ENCODE assay signal across 29 cellular contexts in genomic region chr2:226074391-226074790, GRCh38.
"Had no signal": no experiment of that assay in that cellular context is flagged by ENCODE, and none has a peak within 500 bp of the region (broad histone marks: within the 10 kb centered on the region; RNA-seq: fewer than 3 reads in every experiment).

No MANE protein-coding gene starts in this region.

- H3K36me3 Mint-ChIP-seq: immature natural killer cell; mesothelial cell of epicardium; naive B cell; natural killer cell treated with Interleukin-12 subunit alpha and Interleukin-12 subunit beta and Interleukin-15 and Interleukin-18, amount 100 ng/mL, for 72 hours; stimulated activated memory B cell treated with anti-CD40 and anti-IgM and Interleukin-4, amounts not matched to agents 10 μg/mL and 1 μg/mL and 100 μg/mL, for 72 hours; type B pancreatic cell had no signal

- DNase-seq: cerebellar nuclear complex; cortex of kidney; effector memory CD8-positive, alpha-beta T cell; hypothalamus; immature natural killer cell; islet precursor cell; kidney glomerular epithelial cell; left colon; left ventricle myocardium inferior; lower lobe of right lung; mucosa of descending colon; naive B cell; sigmoid colon; stimulated activated CD4-positive, alpha-beta T cell treated with anti-CD3 and anti-CD28 coated beads, Interleukin-2, amount 100 ng/mL, for 24 hours; stimulated activated CD4-positive, alpha-beta T cell treated with anti-CD3 and anti-CD28 coated beads, Interleukin-4, amount 100 ng/mL, for 4 hours; stimulated activated naive CD8-positive, alpha-beta T cell treated with anti-CD3 and anti-CD28 coated beads, Interleukin-15, Interleukin-2, amounts not matched to agents 100 U/mL and 50 U/mL, for 24 hours; substantia nigra; testis; tibial artery had no signal

- H3K9me3 Mint-ChIP-seq: mesothelial cell of epicardium; stimulated activated memory B cell treated with anti-CD40 and anti-IgM and Interleukin-4, amounts not matched to agents 10 μg/mL and 1 μg/mL and 100 μg/mL, for 72 hours; type B pancreatic cell had no signal

- FAIRE-seq: endometrium, frontal cortex had no signal

- H3K27ac ChIP-seq: left ventricle myocardium inferior, lower lobe of right lung, neutrophil, prostate gland, right atrium auricular region, sigmoid colon, testis, tibial artery had no signal

- H3K4me3 ChIP-seq: left ventricle myocardium inferior, lower lobe of right lung, mucosa of descending colon, prostate gland, right atrium auricular region, sigmoid colon, testis, tibial artery had no signal

- H3K27me3 ChIP-seq: neutrophil, right atrium auricular region, sigmoid colon, testis, tibial artery had no signal

- H3K4me1 Mint-ChIP-seq: immature natural killer cell; mesothelial cell of epicardium; naive B cell; neural crest cell; stimulated activated memory B cell treated with anti-CD40 and anti-IgM and Interleukin-4, amounts not matched to agents 10 μg/mL and 1 μg/mL and 100 μg/mL, for 72 hours had no signal

- H3K4me1 ChIP-seq: left ventricle myocardium inferior, lower lobe of right lung, prostate gland, right atrium auricular region, testis had no signal

- H3K36me3 ChIP-seq: left ventricle myocardium inferior, lower lobe of right lung, neutrophil, prostate gland, right atrium auricular region, sigmoid colon, tibial artery had no signal

- H3K27me3 Mint-ChIP-seq: effector memory CD8-positive, alpha-beta T cell; naive B cell; natural killer cell treated with Interleukin-12 subunit alpha and Interleukin-12 subunit beta and Interleukin-15 and Interleukin-18, amount 100 ng/mL, for 72 hours; stimulated activated memory B cell treated with anti-CD40 and anti-IgM and Interleukin-4, amounts not matched to agents 10 μg/mL and 1 μg/mL and 100 μg/mL, for 72 hours; type B pancreatic cell had no signal

- H3K9me3 ChIP-seq: left ventricle myocardium inferior, lower lobe of right lung, mucosa of descending colon, neutrophil, prostate gland, right atrium auricular region, sigmoid colon, testis, tibial artery had no signal

- ATAC-seq: effector memory CD8-positive, alpha-beta T cell; left colon; lower lobe of right lung; mucosa of descending colon; stimulated activated memory B cell treated with anti-CD40 and anti-IgM and Interleukin-4, amounts not matched to agents 10 μg/mL and 1 μg/mL and 100 μg/mL, for 72 hours; stimulated activated naive CD8-positive, alpha-beta T cell treated with anti-CD3 and anti-CD28 coated beads, Interleukin-15, Interleukin-2, amounts not matched to agents 100 U/mL and 50 U/mL, for 24 hours had no signal

- H3K4me3 Mint-ChIP-seq: effector memory CD8-positive, alpha-beta T cell; immature natural killer cell; mesothelial cell of epicardium; naive B cell; natural killer cell treated with Interleukin-12 subunit alpha and Interleukin-12 subunit beta and Interleukin-15 and Interleukin-18, amount 100 ng/mL, for 72 hours; neural crest cell; stimulated activated memory B cell treated with anti-CD40 and anti-IgM and Interleukin-4, amounts not matched to agents 10 μg/mL and 1 μg/mL and 100 μg/mL, for 72 hours; type B pancreatic cell had no signal

- H3K27ac Mint-ChIP-seq: effector memory CD8-positive, alpha-beta T cell; immature natural killer cell; naive B cell; natural killer cell treated with Interleukin-12 subunit alpha and Interleukin-12 subunit beta and Interleukin-15 and Interleukin-18, amount 100 ng/mL, for 72 hours; stimulated activated memory B cell treated with anti-CD40 and anti-IgM and Interleukin-4, amounts not matched to agents 10 μg/mL and 1 μg/mL and 100 μg/mL, for 72 hours; type B pancreatic cell had no signal
